ENCODE assay signal across 13 cellular contexts in genomic region chr7:542131-542934, GRCh38. TPM values are rescaled to one million over a fixed set of nuclear protein-coding genes. Genes with fewer than 3 reads are reported as not detected.
DNase-seq lines count a peak whose midpoint lies in the region; ATAC-seq, FAIRE-seq and TF ChIP-seq lines count a peak whose summit lies in the region.
"Had no signal": no experiment of that assay in that cellular context is flagged by ENCODE, and none has a peak within 500 bp of the region (broad histone marks: within the 10 kb centered on the region; RNA-seq: fewer than 3 reads in every experiment).

No MANE protein-coding gene starts in this region.

- WGBS in H1 (ENCODE audit: extremely low coverage in 1 of 2, insufficient coverage in 1 of 2, insufficient read length in 1 of 2, insufficient replicate concordance in 2 of 2, low coverage in 1 of 2, low lambda C conversion rate in 2 of 2, missing lambda C conversion rate in 1 of 2), 2 experiments: 90% methylated on average over 34 of the region's 34 CpGs; no CpG with 5 or more reads in 1 of the 2 experiments
- no CpG with 5 or more reads among the region's 34 CpGs for WGBS in neuronal stem cell (ENCODE audit: extremely low coverage in 2 of 2, insufficient read length in 2 of 2, insufficient replicate concordance in 1 of 2), 2 donors

- no peak for ATAC-seq in left cardiac atrium
- ATAC-seq in GM18909 (IDR thresholded peaks at IDR 0.05; ENCODE audit: poor library complexity, unreplicated experiment): no peak
- no peak for ATAC-seq in HG03045 (IDR thresholded peaks at IDR 0.05; ENCODE audit: unreplicated experiment)
- ATAC-seq: natural killer cell had no signal

- H4K20me1 ChIP-seq in H1 (replicated peaks in 1 of 2; ENCODE audit: control insufficient read depth in 1 of 2, insufficient read depth in 2 of 2, low read length in 2 of 2): no peaks in the 10 kb centered on the region

- no peaks in the 10 kb centered on the region for H3K79me2 ChIP-seq in H1 (ENCODE audit: control insufficient read depth in 1 of 2, insufficient read depth in 2 of 2, low read length in 2 of 2)

- DNase-seq in left ventricle myocardium inferior (no peak), left cardiac atrium (no peak), H1 (ENCODE audit: low read depth in 1 of 2, low spot score in 2 of 2) (no peak), neuronal stem cell (ENCODE audit: low spot score) (peak; percentile 39), G401 (ENCODE audit: low spot score) (no peak)
- no peak for DNase-seq in T-helper 2 cell treated with Interferon-gamma antibody and Interleukin-4, amounts not matched to agents 5 μg/mL and 100 μg/mL, for 36 hours (ENCODE audit: low spot score)
- DNase-seq: MM.1S, natural killer cell, NCI-H2171 treated with DMSO at 0.1 percent for 48 hours, sigmoid colon had no signal

- H3K18ac ChIP-seq in H1 (ENCODE audit: extremely low read depth, low read length) (no peak overlapping the region; the same call in none of the 2 replicates), neuronal stem cell (ENCODE audit: low read length) (peak overlapping the region; percentile 46)

- H3K27me3 ChIP-seq in left ventricle myocardium inferior (ENCODE audit: low read depth): no peaks in the 10 kb centered on the region
- peaks cover 0 to 3% (median 0%) of the 10 kb centered on the region in 4 experiments; a peak in 1 of 7 replicates for H3K27me3 ChIP-seq in H1 (replicated peaks in 1 of 4; ENCODE audit: control insufficient read depth in 3 of 4, extremely low read depth in 1 of 4, insufficient read depth in 3 of 4, low read length in 3 of 4)
- H3K27me3 ChIP-seq in neuronal stem cell (ENCODE audit: control insufficient read depth in 3 of 3, insufficient read depth in 3 of 3, low read depth in 1 of 3, low read length in 3 of 3): no peaks in the 10 kb centered on the region
- H3K27me3 ChIP-seq: heart right ventricle, sigmoid colon had no signal

- H3K56ac ChIP-seq in H1 (replicated peaks; ENCODE audit: insufficient read length, low read depth, low read length): no peak overlapping the region

- H2BK12ac ChIP-seq in H1 (ENCODE audit: low read depth, low read length) (peak overlapping the region; percentile 50; the same call in 1 of the 2 replicates), neuronal stem cell (ENCODE audit: low read length) (peak overlapping the region; percentile 33)

- H2BK120ac ChIP-seq in H1 (replicated peaks; ENCODE audit: low read depth, low read length): no peak overlapping the region
- H2BK120ac ChIP-seq in neuronal stem cell (ENCODE audit: low read depth, low read length): no peak overlapping the region

- TF ChIP-seq RAD21 in H1 (IDR thresholded peaks at IDR 0.05 in 1 of 2, conservative IDR thresholded peaks at IDR 0.05 in 1 of 2; ENCODE audit: low read depth in 2 of 2, low read length in 2 of 2): no peak

- peaks cover 4% of the 10 kb centered on the region for H3K9me3 Mint-ChIP-seq in T-helper 2 cell treated with Interferon-gamma antibody and Interleukin-4, amounts not matched to agents 5 μg/mL and 100 μg/mL, for 36 hours

- H3K9me3 ChIP-seq in left ventricle myocardium inferior (replicated peaks): peaks cover 5% of the 10 kb centered on the region
- peaks cover 0 to 3% of the 10 kb centered on the region in 2 experiments; a peak in 1 of 4 replicates for H3K9me3 ChIP-seq in H1 (ENCODE audit: insufficient read depth in 2 of 2, low read depth in 1 of 2, low read length in 1 of 2)
- H3K9me3 ChIP-seq in neuronal stem cell (replicated peaks in 1 of 2; ENCODE audit: control insufficient read depth in 2 of 2, insufficient read depth in 1 of 2, low read depth in 1 of 2, low read length in 2 of 2): peaks cover 0 to 2% of the 10 kb centered on the region in 2 donors
- H3K9me3 ChIP-seq: sigmoid colon had no signal

- H4K8ac ChIP-seq in H1 (ENCODE audit: extremely low read depth, insufficient read depth, low read length) (peak overlapping the region; percentile 38; the same call in 1 of the 2 replicates), neuronal stem cell (ENCODE audit: low read depth, low read length) (no peak overlapping the region)

- POLR2A ChIA-PET in H1 (lab: Charles Lee; ENCODE audit: partially characterized antibody): interaction anchor here (0.8 to 2.4 kb wide), 3 partner anchors 11 to 24 kb away, joined by 3 to 6 read pairs (median 4); no protein-coding TSS in a partner anchor

- H3K4me2 ChIP-seq in H1 (ENCODE audit: insufficient read depth in 1 of 2, low read depth in 2 of 2, low read length in 2 of 2): no peak overlapping the region
- no peak overlapping the region for H3K4me2 ChIP-seq in neuronal stem cell (ENCODE audit: insufficient read depth, low read length, poor library complexity, severe bottlenecking)

- TF ChIP-seq EP300 in H1 (IDR thresholded peaks at IDR 0.05; ENCODE audit: borderline replicate concordance in 1 of 2, low read depth in 2 of 2, low read length in 2 of 2): no peak

- H3K14ac ChIP-seq in H1 (ENCODE audit: insufficient read length) (no peak overlapping the region), neuronal stem cell (ENCODE audit: low read length) (no peak overlapping the region)

- H3K36me3 ChIP-seq in left ventricle myocardium inferior (no peaks in the 10 kb centered on the region), H1 (ENCODE audit: control insufficient read depth in 2 of 4, insufficient read depth in 4 of 4, low read length in 3 of 4) (no peaks in the 10 kb centered on the region), neuronal stem cell (replicated peaks in 1 of 2; ENCODE audit: control insufficient read depth in 2 of 2, insufficient read depth in 2 of 2, low read length in 2 of 2) (no peaks in the 10 kb centered on the region)
- H3K36me3 ChIP-seq: heart right ventricle, sigmoid colon had no signal

- intact Hi-C loops in left ventricle myocardium inferior (cut with micrococcal nuclease): no loop called here
- intact Hi-C loops in left cardiac atrium (cut with DNase I): no loop called here

- H3K27ac ChIP-seq in left ventricle myocardium inferior (replicated peaks) (peak overlapping the region; percentile 42), H1 (ENCODE audit: low read depth, low read length) (no peak overlapping the region), neuronal stem cell (replicated peaks; ENCODE audit: low read length) (no peak overlapping the region)

- H3K27me3 Mint-ChIP-seq in T-helper 2 cell treated with Interferon-gamma antibody and Interleukin-4, amounts not matched to agents 5 μg/mL and 100 μg/mL, for 36 hours (ENCODE audit: low read depth): no peaks in the 10 kb centered on the region

- TF ChIP-seq CTCF in left ventricle myocardium inferior (IDR thresholded peaks at IDR 0.05; ENCODE audit: borderline replicate concordance): no peak
- TF ChIP-seq CTCF in H1 (IDR thresholded peaks at IDR 0.05; ENCODE audit: control extremely low read depth in 1 of 3, insufficient read depth in 1 of 3, low read depth in 1 of 3, low read length in 3 of 3): no peak

- no peak overlapping the region for H4K91ac ChIP-seq in H1 (replicated peaks; ENCODE audit: insufficient read length, low read length)
- peak overlapping the region; percentile 59 for H4K91ac ChIP-seq in neuronal stem cell (ENCODE audit: low read depth, low read length, poor library complexity)

- no peaks in the 10 kb centered on the region for H3K4me1 Mint-ChIP-seq in T-helper 2 cell treated with Interferon-gamma antibody and Interleukin-4, amounts not matched to agents 5 μg/mL and 100 μg/mL, for 36 hours (ENCODE audit: low read depth)
- H3K4me1 Mint-ChIP-seq: natural killer cell had no signal

- CTCF ChIA-PET in H1 (lab: Charles Lee; ENCODE audit: partially characterized antibody): interaction anchor here (0.7 to 1.2 kb wide), 5 partner anchors 8 to 245 kb away, joined by 3 to 6 read pairs (median 4); no protein-coding TSS in a partner anchor

- TF ChIP-seq POLR2A in H1 (IDR thresholded peaks at IDR 0.05; ENCODE audit: control extremely low read depth in 1 of 2, low read depth in 2 of 2, low read length in 2 of 2): no peak

- H2AK5ac ChIP-seq in H1 (ENCODE audit: low read depth, low read length) (0 out of 2 replicates have a peak overlapping the region, but pooled peaks have one; percentile 53), neuronal stem cell (ENCODE audit: low read depth, low read length) (peak overlapping the region; percentile 96)

- H3K23ac ChIP-seq in H1 (ENCODE audit: insufficient read length) (no peak overlapping the region), neuronal stem cell (ENCODE audit: low read depth, low read length, poor library complexity) (peak overlapping the region; percentile 80)

- no peak overlapping the region for H2AFZ ChIP-seq in H1 (ENCODE audit: low read length)
- H2AFZ ChIP-seq in neuronal stem cell (ENCODE audit: low read length): peak overlapping the region; percentile 65

- H3K4me3 ChIP-seq in left ventricle myocardium inferior (no peak overlapping the region), H1 (ENCODE audit: extremely low read depth in 1 of 4, insufficient read depth in 2 of 4, low read depth in 3 of 4, low read length in 4 of 4) (no peak overlapping the region), neuronal stem cell (ENCODE audit: low read length in 2 of 2) (peak overlapping the region in 1 of 2 donors; percentile 43)
- H3K4me3 ChIP-seq: heart right ventricle, sigmoid colon had no signal

- H3K4ac ChIP-seq in H1 (replicated peaks; ENCODE audit: insufficient read length, low read depth, low read length): no peak overlapping the region
- H3K4ac ChIP-seq in neuronal stem cell (ENCODE audit: low read length): no peak overlapping the region

- H2BK20ac ChIP-seq in H1 (ENCODE audit: low read length): peak overlapping the region; percentile 72; the same call in 1 of the 2 replicates

- H2BK5ac ChIP-seq in H1 (ENCODE audit: low read depth, low read length) (peak overlapping the region; percentile 35; the same call in 1 of the 2 replicates), neuronal stem cell (ENCODE audit: low read length) (peak overlapping the region; percentile 31)

- H3K4me3 Mint-ChIP-seq in T-helper 2 cell treated with Interferon-gamma antibody and Interleukin-4, amounts not matched to agents 5 μg/mL and 100 μg/mL, for 36 hours: no peak overlapping the region
- H3K4me3 Mint-ChIP-seq: natural killer cell had no signal

- peaks cover 23% of the 10 kb centered on the region for H3K4me1 ChIP-seq in left ventricle myocardium inferior
- peaks cover 0 to 15% (median 10%) of the 10 kb centered on the region in 4 experiments; a peak in 5 of 7 replicates for H3K4me1 ChIP-seq in H1 (replicated peaks in 1 of 4; ENCODE audit: control insufficient read depth in 3 of 4, insufficient read depth in 4 of 4, low read length in 3 of 4)
- peaks cover 5 to 9% of the 10 kb centered on the region in 2 donors for H3K4me1 ChIP-seq in neuronal stem cell (ENCODE audit: control insufficient read depth in 2 of 2, insufficient read depth in 1 of 2, low read depth in 1 of 2, low read length in 2 of 2)

- H3K36me3 Mint-ChIP-seq in T-helper 2 cell treated with Interferon-gamma antibody and Interleukin-4, amounts not matched to agents 5 μg/mL and 100 μg/mL, for 36 hours (ENCODE audit: low read depth): no peaks in the 10 kb centered on the region
- H3K36me3 Mint-ChIP-seq: natural killer cell had no signal

- no peak overlapping the region for H4K5ac ChIP-seq in H1 (ENCODE audit: insufficient read length, low read depth, low read length)

- no peak for FAIRE-seq in H1 (lab: Jason Lieb, UNC)

- H2BK15ac ChIP-seq in H1 (ENCODE audit: low read length) (peak overlapping the region; percentile 81; the same call in 1 of the 2 replicates), neuronal stem cell (ENCODE audit: low read length) (peak overlapping the region; percentile 69)

- no peak overlapping the region for H3K27ac Mint-ChIP-seq in T-helper 2 cell treated with Interferon-gamma antibody and Interleukin-4, amounts not matched to agents 5 μg/mL and 100 μg/mL, for 36 hours
- H3K27ac Mint-ChIP-seq: natural killer cell had no signal

- H3K9ac ChIP-seq in H1 (replicated peaks in 1 of 4; ENCODE audit: extremely low read depth in 1 of 4, low read depth in 3 of 4, low read length in 3 of 4): no peak overlapping the region
- no peak overlapping the region for H3K9ac ChIP-seq in neuronal stem cell (ENCODE audit: low read depth, low read length, poor library complexity)

- H3K23me2 ChIP-seq in H1 (ENCODE audit: low read depth, low read length): no peaks in the 10 kb centered on the region

- in situ Hi-C loops in G401 (cut with HindIII; ENCODE audit: low sequenced_read_pairs): no loop called here

- no peaks in the 10 kb centered on the region for H3K79me1 ChIP-seq in H1 (ENCODE audit: low read depth, low read length)
- no peaks in the 10 kb centered on the region for H3K79me1 ChIP-seq in neuronal stem cell (ENCODE audit: low read depth, low read length)

RNA-seq across cellular contexts. Expression of gene PDGFA, which starts 22.7 kb away (rescaled TPM):
- 26.0 TPM for total RNA-seq in left ventricle myocardium inferior
- 10 to 100 TPM; 27.5 to 33.9 TPM for total RNA-seq in left cardiac atrium
- total RNA-seq in H1 (2021; fragmentation: NEBNext Ultra II Directional; extraction: Animal tissue kit (Norgen Biotek cat#: 25700)): 38.0 and 43.0 TPM in 2 replicates
- polyA plus RNA-seq in H1 (2011; rRNA removed): 21.1 and 22.3 TPM in 2 replicates
- 18.1 TPM for polyA plus RNA-seq in H1 (2011; cell fraction: cytosol; rRNA removed)
- 42.6 TPM for polyA plus RNA-seq in H1 (2011; cell fraction: nucleus; rRNA removed)
- polyA plus RNA-seq in H1 (2012, experiment 1 of 2): 42.0 to 59.5 TPM (median 51.8 TPM) in 4 replicates
- 33.3 TPM for polyA plus RNA-seq in H1 (2012, experiment 2 of 2)
- 34.8 TPM for polyA plus RNA-seq in H1 (2013, experiment 1 of 2)
- polyA plus RNA-seq in H1 (2013, experiment 2 of 2): 38.8 TPM
- 46.5 and 53.1 TPM in 2 replicates for polyA minus RNA-seq in H1 (2011; rRNA and poly(A)+ RNA removed)
- 78.2 TPM for polyA minus RNA-seq in H1 (2011; cell fraction: cytosol; rRNA and poly(A)+ RNA removed)
- 31.0 TPM for polyA minus RNA-seq in H1 (2011; cell fraction: nucleus; rRNA and poly(A)+ RNA removed)
- 6.2 TPM for polyA plus RNA-seq in neuronal stem cell (2013, experiment 1 of 2)
- 5.7 TPM for polyA plus RNA-seq in neuronal stem cell (2013, experiment 2 of 2)
- total RNA-seq in G401 (2014; rRNA removed; shearing (Covaris generic)): 0.34 and 2.6 TPM in 2 replicates
